Comparison of ENCODE assay signal across 8 cellular contexts in genomic region chr1:243748706-243749283, GRCh38.
DNase-seq lines count a peak whose midpoint lies in the region; ATAC-seq and TF ChIP-seq lines count a peak whose summit lies in the region.

No MANE protein-coding gene starts in this region.

- H3K9me3 ChIP-seq in CD4-positive, alpha-beta memory T cell (ENCODE audit: control insufficient read depth in 1 of 2, low read length in 2 of 2) = no peaks in the 10 kb centered on the region
- H3K9me3 ChIP-seq in SK-N-MC (ENCODE audit: low read depth, low read length) = no peaks in the 10 kb centered on the region

- peaks cover 2 to 4% of the 10 kb centered on the region in 2 donors for H3K36me3 Mint-ChIP-seq in CD4-positive, alpha-beta memory T cell
- no peaks in the 10 kb centered on the region for H3K36me3 Mint-ChIP-seq in natural killer cell

- no peak overlapping the region for H3K9ac ChIP-seq in SK-N-MC (ENCODE audit: insufficient read length)

- H3K27me3 ChIP-seq in CD4-positive, alpha-beta memory T cell (ENCODE audit: insufficient read depth, low read length) = no peaks in the 10 kb centered on the region

- no peaks in the 10 kb centered on the region for H3K36me3 ChIP-seq in CD4-positive, alpha-beta memory T cell (ENCODE audit: insufficient read depth, low read length)
- H3K36me3 ChIP-seq in SK-N-MC (ENCODE audit: insufficient read depth, low read length) = no peaks in the 10 kb centered on the region

- ATAC-seq in GM18520 (IDR thresholded peaks at IDR 0.05; ENCODE audit: unreplicated experiment) (peak; percentile 93), HG02885 (IDR thresholded peaks at IDR 0.05; ENCODE audit: poor library complexity, unreplicated experiment) (peak; percentile 96), natural killer cell (peak; percentile 94 to 100 (median 100))

- no peak overlapping the region for H3K27ac ChIP-seq in CD4-positive, alpha-beta memory T cell (ENCODE audit: low read depth, low read length)
- H3K27ac ChIP-seq in SK-N-MC = no peak overlapping the region

- no peaks in the 10 kb centered on the region for H3K9me3 Mint-ChIP-seq in CD4-positive, alpha-beta memory T cell
- no peaks in the 10 kb centered on the region for H3K9me3 Mint-ChIP-seq in natural killer cell

- CTCF ChIA-PET in CD4-positive, alpha-beta memory T cell (lab: Charles Lee; ENCODE audit: partially characterized antibody) = interaction anchor here (0.6 to 4.8 kb wide), 13 partner anchors 9 to 523 kb away, joined by 3 to 16 read pairs (median 4); no protein-coding TSS in a partner anchor

- DNase-seq in CD4-positive, alpha-beta memory T cell = peak in 4 of 5 donors; percentile 32 to 56 (median 44)
- DNase-seq in NCI-H1417 (lab: John Stamatoyannopoulos, UW) (peak; percentile 53 to 90 (median 53)), SK-N-MC (ENCODE audit: low read depth, low spot score) (peak; percentile 50), erythroblast (lab: John Stamatoyannopoulos, UW) (peak; percentile 55 to 67), natural killer cell (no peak), ureter (ENCODE audit: low spot score) (no peak)

- peaks cover 28 to 46% (median 36%) of the 10 kb centered on the region in 4 donors for H3K4me1 Mint-ChIP-seq in CD4-positive, alpha-beta memory T cell
- peaks cover 13 to 23% of the 10 kb centered on the region in 2 donors for H3K4me1 Mint-ChIP-seq in natural killer cell

- peak; percentile 76 for TF ChIP-seq CTCF in natural killer cell (IDR thresholded peaks at IDR 0.05)

- intact Hi-C loops in CD4-positive, alpha-beta memory T cell (cut with micrococcal nuclease) = loop anchor here (1.0 to 2.0 kb wide), 4 partner anchors 18 to 525 kb away; no protein-coding TSS in a partner anchor
- intact Hi-C loops in natural killer cell (cut with micrococcal nuclease) = loop anchor here (1.0 to 2.0 kb wide), 3 partner anchors 35 to 404 kb away; no protein-coding TSS in a partner anchor

- POLR2A ChIA-PET in CD4-positive, alpha-beta memory T cell (lab: Charles Lee; ENCODE audit: partially characterized antibody) = no interaction called here

- H3K4me3 Mint-ChIP-seq in CD4-positive, alpha-beta memory T cell = no peak overlapping the region
- H3K4me3 Mint-ChIP-seq in natural killer cell = no peak overlapping the region

- no peak for TF ChIP-seq POLR2A in erythroblast (IDR thresholded peaks at IDR 0.05; ENCODE audit: low read length)

- peak overlapping the region in 5 of 7 donors; percentile 14 to 75 (median 29) for H3K27ac Mint-ChIP-seq in CD4-positive, alpha-beta memory T cell
- peak overlapping the region in 1 of 2 donors; percentile 58 for H3K27ac Mint-ChIP-seq in natural killer cell

- no peak overlapping the region for H3K4me3 ChIP-seq in CD4-positive, alpha-beta memory T cell (ENCODE audit: low read length in 2 of 2)
- H3K4me3 ChIP-seq in SK-N-MC = no peak overlapping the region

- H3K4me1 ChIP-seq in CD4-positive, alpha-beta memory T cell (ENCODE audit: insufficient read depth, low read length) = peaks cover 5% of the 10 kb centered on the region

- H3K27me3 Mint-ChIP-seq in CD4-positive, alpha-beta memory T cell = no peaks in the 10 kb centered on the region
- no peaks in the 10 kb centered on the region for H3K27me3 Mint-ChIP-seq in natural killer cell (ENCODE audit: low read depth in 2 of 2)

Comparison
In these comparisons a context has a peak if more than half of its experiments do, and no peak if none do; other contexts are left out.
1. DNase-seq: peak in CD4-positive, alpha-beta memory T cell (4 of 5), NCI-H1417 (3 of 3), SK-N-MC (single experiment) and erythroblast (2 of 2); none in natural killer cell (single experiment) and ureter (single experiment).
2. Peak in every context shown above with its lines, with median percentiles within 50 percentile points of each other: ATAC-seq.